ENCODE assay signal across 14 cellular contexts in the genomic region with DNA sequence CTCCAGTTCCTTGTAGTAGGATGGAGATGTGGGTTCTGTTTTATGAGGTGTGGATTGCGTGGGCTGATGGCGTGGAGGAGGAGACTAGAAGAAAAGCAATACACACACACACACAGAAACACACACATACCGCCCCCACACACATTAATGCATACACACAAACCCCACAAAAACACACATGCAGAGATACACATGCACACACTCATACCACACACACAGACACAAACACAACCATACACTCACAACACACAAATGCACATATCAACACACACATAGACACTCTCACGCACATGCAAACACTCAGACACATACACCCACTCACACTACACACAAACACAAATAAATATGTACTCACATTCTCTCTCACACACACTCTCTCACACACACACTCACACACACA.
A peak's percentile ranks its signal among the peaks of the same experiment; 100 is the strongest.
DNase-seq lines count a peak whose midpoint lies in the region; ATAC-seq and TF ChIP-seq lines count a peak whose summit lies in the region.
"Had no signal": no experiment of that assay in that cellular context is flagged by ENCODE, and none has a peak within 500 bp of the region (broad histone marks: within the 10 kb centered on the region; RNA-seq: fewer than 3 reads in every experiment).

No MANE protein-coding gene starts in this region.

- no peak for DNase-seq in activated CD4-positive, alpha-beta T cell treated with anti-CD3 and anti-CD28 coated beads, Interleukin-2, amount 10 ng/mL, durations not matched to agents 7 days and 5 days
- no peak for DNase-seq in activated CD4-positive, alpha-beta T cell treated with anti-CD3 and anti-CD28 coated beads for 1 hour
- DNase-seq in coronary artery (ENCODE audit: low spot score) (no peak), mesothelial cell of epicardium (ENCODE audit: low spot score in 2 of 2, unreplicated experiment in 2 of 2) (no peak), transverse colon (no peak), ACHN (no peak)
- no peak for DNase-seq in stimulated activated CD4-positive, alpha-beta T cell treated with anti-CD3 and anti-CD28 coated beads, Interleukin-4, amount 100 ng/mL, for 4 hours
- DNase-seq: activated CD8-positive, alpha-beta T cell treated with anti-CD3 and anti-CD28 coated beads, Interleukin-2, amount 10 ng/mL, durations not matched to agents 7 days and 5 days; effector CD4-positive, alpha-beta T cell; MM.1S; NCI-H187 treated with DMSO at 0.1 percent for 48 hours; stimulated activated CD4-positive, alpha-beta T cell treated with anti-CD3 and anti-CD28 coated beads, Interleukin-4, amount 100 ng/mL, for 24 hours had no signal

- no peak overlapping the region for H3K4me3 Mint-ChIP-seq in activated CD4-positive, alpha-beta T cell treated with anti-CD3 and anti-CD28 coated beads, Interleukin-2, amount 10 ng/mL, durations not matched to agents 7 days and 5 days
- H3K4me3 Mint-ChIP-seq in mesothelial cell of epicardium: no peak overlapping the region
- H3K4me3 Mint-ChIP-seq: activated CD8-positive, alpha-beta T cell treated with anti-CD3 and anti-CD28 coated beads, Interleukin-2, amount 10 ng/mL, durations not matched to agents 7 days and 5 days had no signal

- no peaks in the 10 kb centered on the region for H3K36me3 ChIP-seq in transverse colon
- H3K36me3 ChIP-seq: ovary had no signal

- no peak for TF ChIP-seq POLR2A in transverse colon (IDR thresholded peaks at IDR 0.05)

- H3K27ac ChIP-seq in coronary artery (peak overlapping the region; percentile 78 to 94), transverse colon (peak overlapping the region; percentile 85 to 89 (median 88))
- H3K27ac ChIP-seq: ovary had no signal

- peaks cover 2% of the 10 kb centered on the region for H3K9me3 Mint-ChIP-seq in activated CD4-positive, alpha-beta T cell treated with anti-CD3 and anti-CD28 coated beads, Interleukin-2, amount 10 ng/mL, durations not matched to agents 7 days and 5 days
- no peaks in the 10 kb centered on the region for H3K9me3 Mint-ChIP-seq in mesothelial cell of epicardium

- ATAC-seq in GM21825 (IDR thresholded peaks at IDR 0.05; ENCODE audit: unreplicated experiment): no peak
- ATAC-seq: activated CD8-positive, alpha-beta T cell treated with anti-CD3 and anti-CD28 coated beads, Interleukin-2, amount 10 ng/mL, durations not matched to agents 7 days and 5 days had no signal

- peaks cover 37% of the 10 kb centered on the region for H3K4me1 Mint-ChIP-seq in activated CD4-positive, alpha-beta T cell treated with anti-CD3 and anti-CD28 coated beads, Interleukin-2, amount 10 ng/mL, durations not matched to agents 7 days and 5 days
- H3K4me1 Mint-ChIP-seq in mesothelial cell of epicardium: peaks cover 49% of the 10 kb centered on the region

- POLR2A ChIA-PET in activated CD4-positive, alpha-beta T cell treated with anti-CD3 and anti-CD28 coated beads, Interleukin-2, amount 10 ng/mL, durations not matched to agents 7 days and 5 days (lab: Charles Lee): no interaction called here

- in situ Hi-C loops in transverse colon (cut with MboI; ENCODE audit: low pct_ligation_motif_present in 1 of 4, low pct_unique_long_range_greater_than_20kb in 1 of 4, low sequenced_read_pairs in 3 of 4): loop anchor here in 1 of 4 donors (10.0 kb wide), 1 partner anchor 189 kb away; no protein-coding TSS in a partner anchor
- in situ Hi-C loops in ACHN (cut with HindIII; ENCODE audit: low pct_ligation_motif_present, low pct_unique_long_range_greater_than_20kb, low sequenced_read_pairs): no loop called here

- H3K27me3 ChIP-seq in transverse colon: no peaks in the 10 kb centered on the region
- H3K27me3 ChIP-seq: ovary had no signal

- peak overlapping the region; percentile 47 for H3K27ac Mint-ChIP-seq in activated CD4-positive, alpha-beta T cell treated with anti-CD3 and anti-CD28 coated beads, Interleukin-2, amount 10 ng/mL, durations not matched to agents 7 days and 5 days
- H3K27ac Mint-ChIP-seq in mesothelial cell of epicardium: peak overlapping the region; percentile 97
- H3K27ac Mint-ChIP-seq: activated CD8-positive, alpha-beta T cell treated with anti-CD3 and anti-CD28 coated beads, Interleukin-2, amount 10 ng/mL, durations not matched to agents 7 days and 5 days had no signal

- TF ChIP-seq EP300 in transverse colon (IDR thresholded peaks at IDR 0.05; ENCODE audit: low read depth): no peak

- 65 to 74% methylated on average over 4 of the region's 4 CpGs for WGBS in transverse colon (ENCODE audit: low coverage in 1 of 2), 2 donors

- no peaks in the 10 kb centered on the region for H3K9me3 ChIP-seq in transverse colon
- H3K9me3 ChIP-seq: ovary had no signal

- H3K27me3 Mint-ChIP-seq in activated CD4-positive, alpha-beta T cell treated with anti-CD3 and anti-CD28 coated beads, Interleukin-2, amount 10 ng/mL, durations not matched to agents 7 days and 5 days: peaks cover 3% of the 10 kb centered on the region
- no peaks in the 10 kb centered on the region for H3K27me3 Mint-ChIP-seq in mesothelial cell of epicardium (ENCODE audit: low read depth)

- no peak overlapping the region for H3K4me3 ChIP-seq in coronary artery
- H3K4me3 ChIP-seq in transverse colon: no peak overlapping the region
- H3K4me3 ChIP-seq: ovary had no signal

- no peaks in the 10 kb centered on the region for H3K36me3 Mint-ChIP-seq in activated CD4-positive, alpha-beta T cell treated with anti-CD3 and anti-CD28 coated beads, Interleukin-2, amount 10 ng/mL, durations not matched to agents 7 days and 5 days (ENCODE audit: low read depth)
- H3K36me3 Mint-ChIP-seq in mesothelial cell of epicardium: no peaks in the 10 kb centered on the region

- CTCF ChIA-PET in activated CD4-positive, alpha-beta T cell treated with anti-CD3 and anti-CD28 coated beads, Interleukin-2, amount 10 ng/mL, durations not matched to agents 7 days and 5 days (lab: Charles Lee): interaction anchor here (0.7 to 4.6 kb wide), 3 partner anchors 10 to 1271 kb away, joined by 3 to 46 read pairs (median 15); no protein-coding TSS in a partner anchor

- intact Hi-C loops in transverse colon (cut with DNase I; ENCODE audit: low total_unique reads): loop anchor here (10.0 kb wide), 1 partner anchor 189 kb away; no protein-coding TSS in a partner anchor

- H3K4me1 ChIP-seq in transverse colon: peaks cover 32 to 36% (median 34%) of the 10 kb centered on the region in 4 donors

- TF ChIP-seq CTCF in coronary artery (IDR thresholded peaks at IDR 0.05) (no peak), mesothelial cell of epicardium (IDR thresholded peaks at IDR 0.05; ENCODE audit: unreplicated experiment) (no peak), transverse colon (IDR thresholded peaks at IDR 0.05) (no peak)
